Comparison of ENCODE assay signal across 1 cellular context in genomic region chr2:11829324-11829946, GRCh38.
TF ChIP-seq lines count a peak whose summit lies in the region.

No MANE protein-coding gene starts in this region.

TF ChIP-seq in HepG2, 621 proteins besides CTCF, POLR2A, EP300 and RAD21 (continued from another document and continues in another):
- TF ChIP-seq, protein P1, sequence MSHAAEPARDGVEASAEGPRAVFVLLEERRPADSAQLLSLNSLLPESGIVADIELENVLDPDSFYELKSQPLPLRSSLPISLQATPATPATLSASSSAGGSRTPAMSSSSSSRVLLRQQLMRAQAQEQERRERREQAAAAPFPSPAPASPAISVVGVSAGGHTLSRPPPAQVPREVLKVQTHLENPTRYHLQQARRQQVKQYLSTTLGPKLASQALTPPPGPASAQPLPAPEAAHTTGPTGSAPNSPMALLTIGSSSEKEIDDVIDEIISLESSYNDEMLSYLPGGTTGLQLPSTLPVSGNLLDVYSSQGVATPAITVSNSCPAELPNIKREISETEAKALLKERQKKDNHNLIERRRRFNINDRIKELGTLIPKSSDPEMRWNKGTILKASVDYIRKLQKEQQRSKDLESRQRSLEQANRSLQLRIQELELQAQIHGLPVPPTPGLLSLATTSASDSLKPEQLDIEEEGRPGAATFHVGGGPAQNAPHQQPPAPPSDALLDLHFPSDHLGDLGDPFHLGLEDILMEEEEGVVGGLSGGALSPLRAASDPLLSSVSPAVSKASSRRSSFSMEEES (CRISPR knock-in tag; IDR thresholded peaks at IDR 0.05), result no peak
- TF ChIP-seq SOX13 (IDR thresholded peaks at IDR 0.05) (no peak; the same call in 1 of the 2 replicates), SOX13 (CRISPR knock-in tag; conservative IDR thresholded peaks at IDR 0.05 in 1 of 2, IDR thresholded peaks at IDR 0.05 in 1 of 2) (peak in 1 of 2 experiments; percentile 32; a peak in 2 of 4 replicates), ZNF414 (CRISPR knock-in tag; IDR thresholded peaks at IDR 0.05) (no peak), HOMEZ (CRISPR knock-in tag; IDR thresholded peaks at IDR 0.05; ENCODE audit: low read depth) (peak; percentile 30; the same call in 1 of the 2 replicates), MXI1 (IDR thresholded peaks at IDR 0.05; ENCODE audit: borderline replicate concordance, low read depth, low read length) (0 out of 3 replicates have a peak, but pooled peaks have one; percentile 3), HOXA5 (CRISPR knock-in tag; IDR thresholded peaks at IDR 0.05) (0 out of 2 replicates have a peak, but pooled peaks have one; percentile 39), THAP11 (CRISPR knock-in tag; IDR thresholded peaks at IDR 0.05) (0 out of 2 replicates have a peak, but pooled peaks have one; percentile 23), ZNF12 (CRISPR knock-in tag; IDR thresholded peaks at IDR 0.05) (0 out of 2 replicates have a peak, but pooled peaks have one; percentile 27), MTA3 (CRISPR knock-in tag; IDR thresholded peaks at IDR 0.05) (no peak), ZNF761 (CRISPR knock-in tag; conservative IDR thresholded peaks at IDR 0.05) (peak; percentile 18; the same call in 1 of the 2 replicates), RXRB (CRISPR knock-in tag; IDR thresholded peaks at IDR 0.05; ENCODE audit: borderline replicate concordance) (no peak), ZNF790 (CRISPR knock-in tag; IDR thresholded peaks at IDR 0.05; ENCODE audit: borderline replicate concordance) (no peak), ZNF501 (CRISPR knock-in tag; IDR thresholded peaks at IDR 0.05) (peak; percentile 79), ZNF350 (CRISPR knock-in tag; IDR thresholded peaks at IDR 0.05; ENCODE audit: borderline replicate concordance, low read depth) (peak; percentile 36; the same call in 1 of the 2 replicates), RFXANK (CRISPR knock-in tag; IDR thresholded peaks at IDR 0.05) (no peak), GATAD2A (CRISPR knock-in tag; IDR thresholded peaks at IDR 0.05) (peak; percentile 71), DNMT1 (CRISPR knock-in tag; IDR thresholded peaks at IDR 0.05) (no peak), ZNF577 (CRISPR knock-in tag; IDR thresholded peaks at IDR 0.05; ENCODE audit: borderline replicate concordance, low read depth) (no peak), ZSCAN12 (CRISPR knock-in tag; IDR thresholded peaks at IDR 0.05) (0 out of 2 replicates have a peak, but pooled peaks have one; percentile 47), YEATS4 (CRISPR knock-in tag; IDR thresholded peaks at IDR 0.05; ENCODE audit: borderline replicate concordance) (peak; percentile 52; the same call in 1 of the 2 replicates), NCOA1 (CRISPR knock-in tag; IDR thresholded peaks at IDR 0.05) (no peak), ZNF614 (CRISPR knock-in tag; IDR thresholded peaks at IDR 0.05; ENCODE audit: borderline replicate concordance) (peak; percentile 48; the same call in 1 of the 2 replicates), YY1 (IDR thresholded peaks at IDR 0.05; ENCODE audit: insufficient read depth, insufficient replicate concordance, low read depth, low read length) (peak; percentile 58), ZEB1 (IDR thresholded peaks at IDR 0.05; ENCODE audit: insufficient replicate concordance, low read depth) (peak; percentile 64), WIZ (CRISPR knock-in tag; IDR thresholded peaks at IDR 0.05) (no peak), TCF7 (IDR thresholded peaks at IDR 0.05; ENCODE audit: low read depth) (peak; percentile 21; the same call in 1 of the 2 replicates), FOXO1 (CRISPR knock-in tag; IDR thresholded peaks at IDR 0.05) (peak; percentile 50), ZNF605 (CRISPR knock-in tag; IDR thresholded peaks at IDR 0.05) (no peak), HDAC1 (CRISPR knock-in tag; IDR thresholded peaks at IDR 0.05) (peak; percentile 52), KLF11 (CRISPR knock-in tag; IDR thresholded peaks at IDR 0.05) (no peak), IKZF4 (CRISPR knock-in tag; IDR thresholded peaks at IDR 0.05; ENCODE audit: borderline replicate concordance, low read depth, not compliant biosample characterization) (no peak), GPBP1L1 (CRISPR knock-in tag; IDR thresholded peaks at IDR 0.05) (no peak), ZNF724P (CRISPR knock-in tag; IDR thresholded peaks at IDR 0.05; ENCODE audit: borderline replicate concordance) (peak; percentile 29; the same call in 1 of the 2 replicates), ZNF674 (CRISPR knock-in tag; IDR thresholded peaks at IDR 0.05; ENCODE audit: low read depth) (peak; percentile 28; the same call in 1 of the 2 replicates), STAG1 (CRISPR knock-in tag; IDR thresholded peaks at IDR 0.05) (peak; percentile 85), ZBTB4 (CRISPR knock-in tag; IDR thresholded peaks at IDR 0.05; ENCODE audit: borderline replicate concordance) (peak; percentile 46; the same call in 1 of the 2 replicates), ZNF382 (CRISPR knock-in tag; IDR thresholded peaks at IDR 0.05; ENCODE audit: borderline replicate concordance) (no peak), CBX5 (CRISPR knock-in tag; IDR thresholded peaks at IDR 0.05; ENCODE audit: borderline replicate concordance) (peak; percentile 30; the same call in 1 of the 2 replicates), NFKBIZ (CRISPR knock-in tag; IDR thresholded peaks at IDR 0.05) (0 out of 2 replicates have a peak, but pooled peaks have one; percentile 38), KAT2B (IDR thresholded peaks at IDR 0.05; ENCODE audit: borderline replicate concordance, low read depth, low read length) (no peak), HDAC6 (IDR thresholded peaks at IDR 0.05; ENCODE audit: low read depth, low read length) (no peak), DMAP1 (CRISPR knock-in tag; IDR thresholded peaks at IDR 0.05) (no peak)
- TF ChIP-seq, protein P2, sequence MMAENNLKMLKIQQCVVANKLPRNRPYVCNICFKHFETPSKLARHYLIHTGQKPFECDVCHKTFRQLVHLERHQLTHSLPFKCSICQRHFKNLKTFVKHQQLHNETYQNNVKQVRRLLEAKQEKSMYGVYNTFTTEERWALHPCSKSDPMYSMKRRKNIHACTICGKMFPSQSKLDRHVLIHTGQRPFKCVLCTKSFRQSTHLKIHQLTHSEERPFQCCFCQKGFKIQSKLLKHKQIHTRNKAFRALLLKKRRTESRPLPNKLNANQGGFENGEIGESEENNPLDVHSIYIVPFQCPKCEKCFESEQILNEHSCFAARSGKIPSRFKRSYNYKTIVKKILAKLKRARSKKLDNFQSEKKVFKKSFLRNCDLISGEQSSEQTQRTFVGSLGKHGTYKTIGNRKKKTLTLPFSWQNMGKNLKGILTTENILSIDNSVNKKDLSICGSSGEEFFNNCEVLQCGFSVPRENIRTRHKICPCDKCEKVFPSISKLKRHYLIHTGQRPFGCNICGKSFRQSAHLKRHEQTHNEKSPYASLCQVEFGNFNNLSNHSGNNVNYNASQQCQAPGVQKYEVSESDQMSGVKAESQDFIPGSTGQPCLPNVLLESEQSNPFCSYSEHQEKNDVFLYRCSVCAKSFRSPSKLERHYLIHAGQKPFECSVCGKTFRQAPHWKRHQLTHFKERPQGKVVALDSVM (CRISPR knock-in tag; IDR thresholded peaks at IDR 0.05), result no peak
- TF ChIP-seq, protein P3, sequence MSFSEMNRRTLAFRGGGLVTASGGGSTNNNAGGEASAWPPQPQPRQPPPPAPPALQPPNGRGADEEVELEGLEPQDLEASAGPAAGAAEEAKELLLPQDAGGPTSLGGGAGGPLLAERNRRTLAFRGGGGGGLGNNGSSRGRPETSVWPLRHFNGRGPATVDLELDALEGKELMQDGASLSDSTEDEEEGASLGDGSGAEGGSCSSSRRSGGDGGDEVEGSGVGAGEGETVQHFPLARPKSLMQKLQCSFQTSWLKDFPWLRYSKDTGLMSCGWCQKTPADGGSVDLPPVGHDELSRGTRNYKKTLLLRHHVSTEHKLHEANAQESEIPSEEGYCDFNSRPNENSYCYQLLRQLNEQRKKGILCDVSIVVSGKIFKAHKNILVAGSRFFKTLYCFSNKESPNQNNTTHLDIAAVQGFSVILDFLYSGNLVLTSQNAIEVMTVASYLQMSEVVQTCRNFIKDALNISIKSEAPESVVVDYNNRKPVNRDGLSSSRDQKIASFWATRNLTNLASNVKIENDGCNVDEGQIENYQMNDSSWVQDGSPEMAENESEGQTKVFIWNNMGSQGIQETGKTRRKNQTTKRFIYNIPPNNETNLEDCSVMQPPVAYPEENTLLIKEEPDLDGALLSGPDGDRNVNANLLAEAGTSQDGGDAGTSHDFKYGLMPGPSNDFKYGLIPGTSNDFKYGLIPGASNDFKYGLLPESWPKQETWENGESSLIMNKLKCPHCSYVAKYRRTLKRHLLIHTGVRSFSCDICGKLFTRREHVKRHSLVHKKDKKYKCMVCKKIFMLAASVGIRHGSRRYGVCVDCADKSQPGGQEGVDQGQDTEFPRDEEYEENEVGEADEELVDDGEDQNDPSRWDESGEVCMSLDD (CRISPR knock-in tag; IDR thresholded peaks at IDR 0.05; ENCODE audit: borderline replicate concordance), result no peak
- TF ChIP-seq, protein P4, sequence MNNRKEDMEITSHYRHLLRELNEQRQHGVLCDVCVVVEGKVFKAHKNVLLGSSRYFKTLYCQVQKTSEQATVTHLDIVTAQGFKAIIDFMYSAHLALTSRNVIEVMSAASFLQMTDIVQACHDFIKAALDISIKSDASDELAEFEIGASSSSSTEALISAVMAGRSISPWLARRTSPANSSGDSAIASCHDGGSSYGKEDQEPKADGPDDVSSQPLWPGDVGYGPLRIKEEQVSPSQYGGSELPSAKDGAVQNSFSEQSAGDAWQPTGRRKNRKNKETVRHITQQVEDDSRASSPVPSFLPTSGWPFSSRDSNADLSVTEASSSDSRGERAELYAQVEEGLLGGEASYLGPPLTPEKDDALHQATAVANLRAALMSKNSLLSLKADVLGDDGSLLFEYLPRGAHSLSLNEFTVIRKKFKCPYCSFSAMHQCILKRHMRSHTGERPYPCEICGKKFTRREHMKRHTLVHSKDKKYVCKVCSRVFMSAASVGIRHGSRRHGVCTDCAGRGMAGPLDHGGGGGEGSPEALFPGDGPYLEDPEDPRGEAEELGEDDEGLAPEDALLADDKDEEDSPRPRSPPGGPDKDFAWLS (CRISPR knock-in tag; IDR thresholded peaks at IDR 0.05; ENCODE audit: borderline replicate concordance), result no peak
- TF ChIP-seq, protein P5, sequence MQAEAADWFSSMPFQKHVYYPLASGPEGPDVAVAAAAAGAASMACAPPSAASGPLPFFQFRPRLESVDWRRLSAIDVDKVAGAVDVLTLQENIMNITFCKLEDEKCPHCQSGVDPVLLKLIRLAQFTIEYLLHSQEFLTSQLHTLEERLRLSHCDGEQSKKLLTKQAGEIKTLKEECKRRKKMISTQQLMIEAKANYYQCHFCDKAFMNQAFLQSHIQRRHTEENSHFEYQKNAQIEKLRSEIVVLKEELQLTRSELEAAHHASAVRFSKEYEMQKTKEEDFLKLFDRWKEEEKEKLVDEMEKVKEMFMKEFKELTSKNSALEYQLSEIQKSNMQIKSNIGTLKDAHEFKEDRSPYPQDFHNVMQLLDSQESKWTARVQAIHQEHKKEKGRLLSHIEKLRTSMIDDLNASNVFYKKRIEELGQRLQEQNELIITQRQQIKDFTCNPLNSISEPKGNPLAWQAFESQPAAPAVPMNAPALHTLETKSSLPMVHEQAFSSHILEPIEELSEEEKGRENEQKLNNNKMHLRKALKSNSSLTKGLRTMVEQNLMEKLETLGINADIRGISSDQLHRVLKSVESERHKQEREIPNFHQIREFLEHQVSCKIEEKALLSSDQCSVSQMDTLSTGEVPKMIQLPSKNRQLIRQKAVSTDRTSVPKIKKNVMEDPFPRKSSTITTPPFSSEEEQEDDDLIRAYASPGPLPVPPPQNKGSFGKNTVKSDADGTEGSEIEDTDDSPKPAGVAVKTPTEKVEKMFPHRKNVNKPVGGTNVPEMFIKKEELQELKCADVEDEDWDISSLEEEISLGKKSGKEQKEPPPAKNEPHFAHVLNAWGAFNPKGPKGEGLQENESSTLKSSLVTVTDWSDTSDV (CRISPR knock-in tag; IDR thresholded peaks at IDR 0.05), result 0 out of 2 replicates have a peak, but pooled peaks have one; percentile 16
